14 cellular contexts compared by ENCODE assay signal in the genomic region with DNA sequence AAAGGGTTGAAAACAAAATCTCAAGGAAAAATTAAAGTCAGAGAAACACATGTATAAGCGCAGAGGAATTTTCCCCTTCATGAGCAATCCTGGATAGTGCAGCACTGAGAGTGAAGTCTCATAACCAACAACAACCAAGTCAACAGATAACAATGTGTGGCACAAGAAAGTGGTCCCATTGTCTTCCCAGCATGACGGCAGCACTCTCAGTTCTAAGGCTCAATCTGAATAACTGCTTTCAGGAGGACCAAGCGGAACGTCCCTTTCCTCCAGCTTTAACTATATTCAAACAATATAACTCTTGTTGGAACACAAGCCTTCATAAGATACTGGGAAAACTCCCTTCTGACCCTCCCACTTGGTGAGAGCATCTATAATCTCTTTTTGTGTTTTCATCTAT.
DNase-seq lines count a peak whose midpoint lies in the region; ATAC-seq and TF ChIP-seq lines count a peak whose summit lies in the region.
"Had no signal": no experiment of that assay in that cellular context is flagged by ENCODE, and none has a peak within 500 bp of the region (broad histone marks: within the 10 kb centered on the region; RNA-seq: fewer than 3 reads in every experiment).

No MANE protein-coding gene starts in this region.

- DNase-seq in left ventricle myocardium superior (no peak), ovary (no peak), transverse colon (no peak), G401 (ENCODE audit: low spot score) (no peak), T-helper 9 cell (no peak)
- DNase-seq: glutamatergic neuron; NCI-H2081 treated with DMSO at 0.1 percent for 48 hours; stimulated activated naive CD4-positive, alpha-beta T cell had no signal

- TF ChIP-seq CTCF in ovary (IDR thresholded peaks at IDR 0.05) (no peak), transverse colon (IDR thresholded peaks at IDR 0.05) (no peak)

- in situ Hi-C loops in transverse colon (cut with MboI; ENCODE audit: low pct_ligation_motif_present in 1 of 4, low pct_unique_long_range_greater_than_20kb in 1 of 4, low sequenced_read_pairs in 3 of 4): no loop called here
- in situ Hi-C loops in G401 (cut with HindIII; ENCODE audit: low sequenced_read_pairs): no loop called here

- ATAC-seq in left ventricle myocardium superior (peak; percentile 44), HG03457 (IDR thresholded peaks at IDR 0.05; ENCODE audit: unreplicated experiment) (no peak), HG03342 (IDR thresholded peaks at IDR 0.05; ENCODE audit: unreplicated experiment) (no peak)
- ATAC-seq: activated naive CD4-positive, alpha-beta T cell treated with anti-CD3 and anti-CD28 coated beads, Interleukin-2, amount 50 U/mL, for 72 hours had no signal

- WGBS in ovary, 3 donors: 60 to 67% (median 62%) methylated on average over 4 of the region's 4 CpGs
- 71 to 86% methylated on average over 3 to 4 of the region's 4 CpGs for WGBS in transverse colon (ENCODE audit: low coverage in 1 of 2), 2 donors

- no peak for TF ChIP-seq EP300 in ovary (IDR thresholded peaks at IDR 0.05)
- TF ChIP-seq EP300 in transverse colon (IDR thresholded peaks at IDR 0.05; ENCODE audit: low read depth): no peak

- H3K4me1 ChIP-seq in ovary (ENCODE audit: insufficient read depth): no peaks in the 10 kb centered on the region
- no peaks in the 10 kb centered on the region for H3K4me1 ChIP-seq in transverse colon
- H3K4me1 ChIP-seq: prostate gland had no signal

- intact Hi-C loops in left ventricle myocardium superior (cut with micrococcal nuclease) (no loop called here), ovary (cut with DNase I) (no loop called here), transverse colon (cut with DNase I; ENCODE audit: low total_unique reads) (no loop called here)

- H3K27me3 ChIP-seq in ovary (no peaks in the 10 kb centered on the region), transverse colon (no peaks in the 10 kb centered on the region)

- H3K36me3 ChIP-seq in ovary: no peaks in the 10 kb centered on the region
- no peaks in the 10 kb centered on the region for H3K36me3 ChIP-seq in transverse colon
- H3K36me3 ChIP-seq: prostate gland had no signal

- H3K9me3 ChIP-seq in ovary: no peaks in the 10 kb centered on the region
- H3K9me3 ChIP-seq in transverse colon: no peaks in the 10 kb centered on the region
- H3K9me3 ChIP-seq: prostate gland had no signal

- TF ChIP-seq POLR2A in ovary (IDR thresholded peaks at IDR 0.05): no peak
- no peak for TF ChIP-seq POLR2A in transverse colon (IDR thresholded peaks at IDR 0.05)

- H3K4me3 ChIP-seq in ovary: peak overlapping the region; percentile 14
- H3K4me3 ChIP-seq in transverse colon: peak overlapping the region in 2 of 4 donors; percentile 4 to 8
- H3K4me3 ChIP-seq: prostate gland, SK-N-MC had no signal

- H3K27ac ChIP-seq in cingulate gyrus (ENCODE audit: low read depth, low read length) (peak overlapping the region; percentile 94), ovary (peak overlapping the region in 1 of 2 donors; percentile 54), transverse colon (peak overlapping the region; percentile 18 to 52 (median 46))
- H3K27ac ChIP-seq: prostate gland, SK-N-MC had no signal
